ENCODE assay signal across 20 cellular contexts in genomic region chr11:131534611-131535010, GRCh38.
DNase-seq lines count a peak whose midpoint lies in the region; ATAC-seq and TF ChIP-seq lines count a peak whose summit lies in the region.
"Had no signal": no experiment of that assay in that cellular context is flagged by ENCODE, and none has a peak within 500 bp of the region (broad histone marks: within the 10 kb centered on the region; RNA-seq: fewer than 3 reads in every experiment).

No MANE protein-coding gene starts in this region.

- H3K14ac ChIP-seq in neuronal stem cell (ENCODE audit: low read length): no peak overlapping the region

- H3K4me3 ChIP-seq in neuronal stem cell (ENCODE audit: low read length in 2 of 2): no peak overlapping the region
- H3K4me3 ChIP-seq in gastrocnemius medialis: no peak overlapping the region
- H3K4me3 ChIP-seq: MG63 had no signal

- H4K91ac ChIP-seq in neuronal stem cell (ENCODE audit: low read depth, low read length, poor library complexity): no peak overlapping the region

- H2BK15ac ChIP-seq in neuronal stem cell (ENCODE audit: low read length): no peak overlapping the region

- no peak overlapping the region for H3K4me2 ChIP-seq in neuronal stem cell (ENCODE audit: insufficient read depth, low read length, poor library complexity, severe bottlenecking)

- no peak overlapping the region for H2BK120ac ChIP-seq in neuronal stem cell (ENCODE audit: low read depth, low read length)

- H4K8ac ChIP-seq in neuronal stem cell (ENCODE audit: low read depth, low read length): no peak overlapping the region

- no peak overlapping the region for H2AFZ ChIP-seq in neuronal stem cell (ENCODE audit: low read length)

- TF ChIP-seq POLR2A in gastrocnemius medialis (IDR thresholded peaks at IDR 0.05): no peak

- intact Hi-C loops in gastrocnemius medialis (cut with DNase I; ENCODE audit: low total_unique reads): no loop called here

- no peak overlapping the region for H3K27ac ChIP-seq in neuronal stem cell (replicated peaks; ENCODE audit: low read length)
- peak overlapping the region; percentile 93 for H3K27ac ChIP-seq in temporal lobe (ENCODE audit: low read depth, low read length)
- no peak overlapping the region for H3K27ac ChIP-seq in gastrocnemius medialis
- H3K27ac ChIP-seq: 22Rv1 had no signal

- ATAC-seq in GM21576 (IDR thresholded peaks at IDR 0.05; ENCODE audit: unreplicated experiment) (no peak), gastrocnemius medialis (no peak)
- ATAC-seq: Right ventricle myocardium inferior had no signal

- no peak overlapping the region for H2BK5ac ChIP-seq in neuronal stem cell (ENCODE audit: low read length)

- in situ Hi-C loops in gastrocnemius medialis (cut with MboI; ENCODE audit: low sequenced_read_pairs in 4 of 4): no loop called here

- H3K23ac ChIP-seq in neuronal stem cell (ENCODE audit: low read depth, low read length, poor library complexity): no peak overlapping the region

- no peak overlapping the region for H2BK12ac ChIP-seq in neuronal stem cell (ENCODE audit: low read length)

- no peak overlapping the region for H3K18ac ChIP-seq in neuronal stem cell (ENCODE audit: low read length)

- peaks cover 1% of the 10 kb centered on the region for H3K79me1 ChIP-seq in neuronal stem cell (ENCODE audit: low read depth, low read length)

- no CpG with 5 or more reads among the region's 5 CpGs for WGBS in neuronal stem cell (ENCODE audit: extremely low coverage in 2 of 2, insufficient read length in 2 of 2, insufficient replicate concordance in 1 of 2), 2 donors

- peak; percentile 21 for DNase-seq in NCI-H82 (lab: John Stamatoyannopoulos, UW)
- no peak for DNase-seq in NCI-H82 treated with DMSO at 0.1 percent for 48 hours (lab: John Stamatoyannopoulos, UW; ENCODE audit: unreplicated experiment)
- DNase-seq in hippocampal formation (lab: John Stamatoyannopoulos, UW): peak; percentile 61 to 68
- peak; percentile 37 for DNase-seq in neuronal stem cell (ENCODE audit: low spot score)
- no peak for DNase-seq in NCI-H226
- DNase-seq in gastrocnemius medialis: no peak
- DNase-seq: DND-41, HCEC 1CT, Kasumi-1, MG63, NCI-H1048, NCI-H1436 treated with DMSO at 0.1 percent for 48 hours, NCI-H2029, NCI-H2171, NCI-H446 treated with DMSO at 0.1 percent for 48 hours, NCI-H69 had no signal

- H3K9me3 ChIP-seq in neuronal stem cell (replicated peaks in 1 of 2; ENCODE audit: control insufficient read depth in 2 of 2, insufficient read depth in 1 of 2, low read depth in 1 of 2, low read length in 2 of 2): no peaks in the 10 kb centered on the region
- no peaks in the 10 kb centered on the region for H3K9me3 ChIP-seq in gastrocnemius medialis
- H3K9me3 ChIP-seq: MG63 had no signal

- no peak overlapping the region for H3K4ac ChIP-seq in neuronal stem cell (ENCODE audit: low read length)

- no peak for TF ChIP-seq CTCF in gastrocnemius medialis (IDR thresholded peaks at IDR 0.05 in 4 of 5, conservative IDR thresholded peaks at IDR 0.05 in 1 of 5)

- H3K9ac ChIP-seq in neuronal stem cell (ENCODE audit: low read depth, low read length, poor library complexity): no peak overlapping the region

- H3K36me3 ChIP-seq in neuronal stem cell (replicated peaks in 1 of 2; ENCODE audit: control insufficient read depth in 2 of 2, insufficient read depth in 2 of 2, low read length in 2 of 2): no peaks in the 10 kb centered on the region
- H3K36me3 ChIP-seq in gastrocnemius medialis: no peaks in the 10 kb centered on the region
- H3K36me3 ChIP-seq: MG63 had no signal

- H3K4me1 ChIP-seq in neuronal stem cell (ENCODE audit: control insufficient read depth in 2 of 2, insufficient read depth in 1 of 2, low read depth in 1 of 2, low read length in 2 of 2) (peaks cover 0 to 26% of the 10 kb centered on the region in 2 donors), gastrocnemius medialis (no peaks in the 10 kb centered on the region)

- H2AK5ac ChIP-seq in neuronal stem cell (ENCODE audit: low read depth, low read length): no peak overlapping the region

- H3K27me3 ChIP-seq in neuronal stem cell (ENCODE audit: control insufficient read depth in 3 of 3, insufficient read depth in 3 of 3, low read depth in 1 of 3, low read length in 3 of 3) (no peaks in the 10 kb centered on the region), gastrocnemius medialis (peaks cover 0 to 3% (median 0%) of the 10 kb centered on the region in 3 donors)
- H3K27me3 ChIP-seq: MG63 had no signal

Comparison
In these comparisons a context has a peak if more than half of its experiments do, and no peak if none do; other contexts are left out.
1. DNase-seq: peak in NCI-H82 (single experiment), hippocampal formation (2 of 2) and neuronal stem cell (single experiment); none in NCI-H82 treated with DMSO at 0.1 percent for 48 hours (single experiment), NCI-H226 (single experiment) and gastrocnemius medialis (0 of 2).